ENCODE assay signal across 22 cellular contexts in genomic region chr11:72233773-72234513, GRCh38. TPM values are rescaled to one million over a fixed set of nuclear protein-coding genes. Genes with fewer than 3 reads are reported as not detected.
DNase-seq lines count a peak whose midpoint lies in the region; ATAC-seq, FAIRE-seq and TF ChIP-seq lines count a peak whose summit lies in the region.
"Had no signal": no experiment of that assay in that cellular context is flagged by ENCODE, and none has a peak within 500 bp of the region (broad histone marks: within the 10 kb centered on the region; RNA-seq: fewer than 3 reads in every experiment).

No MANE protein-coding gene starts in this region.

- intact Hi-C loops in endothelial cell of umbilical vein (cut with micrococcal nuclease) (no loop called here), A673 (cut with micrococcal nuclease; ENCODE audit: unreplicated experiment) (no loop called here)

- H3K79me2 ChIP-seq in endothelial cell of umbilical vein (ENCODE audit: control insufficient read depth, insufficient read depth, low read length): no peaks in the 10 kb centered on the region

- BruUV-seq in endothelial cell of umbilical vein (replicated peaks; lab: Mats Ljungman, UMichigan): no TSS peak
- no TSS peak for BruUV-seq in A673 (replicated peaks; lab: Mats Ljungman, UMichigan)

- no peak for FAIRE-seq in endothelial cell of umbilical vein (lab: Jason Lieb, UNC)
- FAIRE-seq: A204.1 had no signal

- H3K4me1 ChIP-seq in endothelial cell of umbilical vein (ENCODE audit: control insufficient read depth, extremely low read depth, insufficient read depth, low read length) (no peaks in the 10 kb centered on the region), A673 (ENCODE audit: insufficient read depth, low read length, poor library complexity, severe bottlenecking) (no peaks in the 10 kb centered on the region)
- H3K4me1 ChIP-seq: prostate gland had no signal

- peaks cover under 1% of the 10 kb centered on the region for H3K4me1 Mint-ChIP-seq in activated CD8-positive, alpha-beta memory T cell treated with anti-CD3 and anti-CD28 coated beads, Interleukin-2, amount 10 ng/mL, durations not matched to agents 7 days and 5 days
- H3K4me1 Mint-ChIP-seq in stimulated activated naive B cell treated with anti-CD40 and anti-IgM and Interleukin-4, amounts not matched to agents 10 μg/mL and 1 μg/mL and 100 μg/mL, for 72 hours: peaks cover 23 to 40% of the 10 kb centered on the region in 2 donors

- H3K27ac ChIP-seq in endothelial cell of umbilical vein (ENCODE audit: insufficient read depth, low read depth, low read length) (no peak overlapping the region), A673 (ENCODE audit: low read depth, low read length, poor library complexity, severe bottlenecking) (no peak overlapping the region)
- H3K27ac ChIP-seq: coronary artery, prostate gland, transverse colon, WERI-Rb-1 had no signal

- ATAC-seq in activated CD8-positive, alpha-beta memory T cell treated with anti-CD3 and anti-CD28 coated beads, Interleukin-2, amount 10 ng/mL, durations not matched to agents 7 days and 5 days: no peak
- no peak for ATAC-seq in stimulated activated naive B cell treated with anti-CD40 and anti-IgM and Interleukin-4, amounts not matched to agents 10 μg/mL and 1 μg/mL and 100 μg/mL, for 72 hours (replicated peaks)
- no peak for ATAC-seq in GM19452 (IDR thresholded peaks at IDR 0.05; ENCODE audit: unreplicated experiment)
- ATAC-seq: esophagus mucosa had no signal

- dilution Hi-C loops in endothelial cell of umbilical vein (cut with MboI; ENCODE audit: extremely low pct_ligation_motif_present, low sequenced_read_pairs): no loop called here

- no peaks in the 10 kb centered on the region for H4K20me1 ChIP-seq in endothelial cell of umbilical vein (replicated peaks; ENCODE audit: control insufficient read depth, extremely low read depth, insufficient read depth, low read length)

- peaks cover 17 to 78% of the 10 kb centered on the region in 2 experiments for H3K36me3 ChIP-seq in endothelial cell of umbilical vein (ENCODE audit: control insufficient read depth in 2 of 2, extremely low read depth in 1 of 2, insufficient read depth in 2 of 2, low read length in 2 of 2)
- peaks cover 52% of the 10 kb centered on the region for H3K36me3 ChIP-seq in A673 (ENCODE audit: insufficient read depth, low read length, poor library complexity, severe bottlenecking)

- CTCF ChIA-PET in activated CD8-positive, alpha-beta memory T cell treated with anti-CD3 and anti-CD28 coated beads, Interleukin-2, amount 10 ng/mL, durations not matched to agents 7 days and 5 days (lab: Charles Lee): no interaction called here
- CTCF ChIA-PET in endothelial cell of umbilical vein (lab: Charles Lee): interaction anchor here (1.2 kb wide), 1 partner anchor 209 kb away, joined by 8 read pairs; no protein-coding TSS in a partner anchor
- CTCF ChIA-PET in A673 (lab: Charles Lee): no interaction called here

- DNase-seq in activated CD8-positive, alpha-beta memory T cell treated with anti-CD3 and anti-CD28 coated beads for 24 hours: peak; percentile 45
- no peak for DNase-seq in activated CD8-positive, alpha-beta memory T cell treated with anti-CD3 and anti-CD28 coated beads, Interleukin-2, amount 10 ng/mL, durations not matched to agents 7 days and 5 days
- DNase-seq in HuH-7 (ENCODE audit: low spot score) (peak; percentile 6), endothelial cell of umbilical vein (ENCODE audit: low read depth, low spot score) (no peak), A673 (ENCODE audit: low spot score) (no peak), HCEC 1CT (no peak)
- no peak for DNase-seq in stimulated activated naive B cell treated with anti-CD40 and anti-IgM and Interleukin-4, amounts not matched to agents 10 μg/mL and 1 μg/mL and 100 μg/mL, for 72 hours
- DNase-seq: NCI-H146, NCI-H226, transverse colon, WERI-Rb-1 had no signal

- no peak overlapping the region for H3K4me3 Mint-ChIP-seq in activated CD8-positive, alpha-beta memory T cell treated with anti-CD3 and anti-CD28 coated beads, Interleukin-2, amount 10 ng/mL, durations not matched to agents 7 days and 5 days
- H3K4me3 Mint-ChIP-seq in stimulated activated naive B cell treated with anti-CD40 and anti-IgM and Interleukin-4, amounts not matched to agents 10 μg/mL and 1 μg/mL and 100 μg/mL, for 72 hours: no peak overlapping the region
- H3K4me3 Mint-ChIP-seq: CD8-positive, alpha-beta memory T cell had no signal

- H3K9me1 ChIP-seq in endothelial cell of umbilical vein (replicated peaks; ENCODE audit: control insufficient read depth, extremely low read depth, insufficient read depth, low read length): no peaks in the 10 kb centered on the region

- H3K9ac ChIP-seq in endothelial cell of umbilical vein (replicated peaks; ENCODE audit: extremely low read depth, insufficient read depth, low read length): no peak overlapping the region

- no peaks in the 10 kb centered on the region for H3K9me3 Mint-ChIP-seq in activated CD8-positive, alpha-beta memory T cell treated with anti-CD3 and anti-CD28 coated beads, Interleukin-2, amount 10 ng/mL, durations not matched to agents 7 days and 5 days (ENCODE audit: low read depth)
- no peaks in the 10 kb centered on the region for H3K9me3 Mint-ChIP-seq in stimulated activated naive B cell treated with anti-CD40 and anti-IgM and Interleukin-4, amounts not matched to agents 10 μg/mL and 1 μg/mL and 100 μg/mL, for 72 hours
- H3K9me3 Mint-ChIP-seq: CD8-positive, alpha-beta memory T cell had no signal

- H3K27ac Mint-ChIP-seq in activated CD8-positive, alpha-beta memory T cell treated with anti-CD3 and anti-CD28 coated beads, Interleukin-2, amount 10 ng/mL, durations not matched to agents 7 days and 5 days: no peak overlapping the region
- H3K27ac Mint-ChIP-seq in stimulated activated naive B cell treated with anti-CD40 and anti-IgM and Interleukin-4, amounts not matched to agents 10 μg/mL and 1 μg/mL and 100 μg/mL, for 72 hours: peak overlapping the region; percentile 81

- H3K27me3 Mint-ChIP-seq in activated CD8-positive, alpha-beta memory T cell treated with anti-CD3 and anti-CD28 coated beads, Interleukin-2, amount 10 ng/mL, durations not matched to agents 7 days and 5 days: peaks cover 3% of the 10 kb centered on the region
- H3K27me3 Mint-ChIP-seq in stimulated activated naive B cell treated with anti-CD40 and anti-IgM and Interleukin-4, amounts not matched to agents 10 μg/mL and 1 μg/mL and 100 μg/mL, for 72 hours: peaks cover 2% of the 10 kb centered on the region in 2 donors

- no peak for TF ChIP-seq CTCF in endothelial cell of umbilical vein (IDR thresholded peaks at IDR 0.05; ENCODE audit: extremely low read depth in 1 of 2, insufficient read depth in 1 of 2, low read depth in 1 of 2, low read length in 2 of 2)
- no peak for TF ChIP-seq CTCF in A673 (conservative IDR thresholded peaks at IDR 0.05; ENCODE audit: low read depth, low read length)

- TF ChIP-seq POLR2A in endothelial cell of umbilical vein (IDR thresholded peaks at IDR 0.05; ENCODE audit: low read depth, low read length): peak; percentile 44

- H3K27me3 ChIP-seq in endothelial cell of umbilical vein (ENCODE audit: control insufficient read depth in 2 of 2, insufficient read depth in 2 of 2, low read length in 2 of 2) (peaks cover 0 to 2% of the 10 kb centered on the region in 2 experiments), A673 (replicated peaks; ENCODE audit: insufficient read depth, low read depth, low read length, poor library complexity) (peaks cover 2% of the 10 kb centered on the region)
- H3K27me3 ChIP-seq: transverse colon had no signal

- H3K9me3 ChIP-seq in endothelial cell of umbilical vein (replicated peaks; ENCODE audit: control insufficient read depth, insufficient read depth, low read length) (no peaks in the 10 kb centered on the region), A673 (ENCODE audit: low read depth, low read length, poor library complexity, severe bottlenecking) (no peaks in the 10 kb centered on the region)
- H3K9me3 ChIP-seq: prostate gland, transverse colon had no signal

- POLR2A ChIA-PET in endothelial cell of umbilical vein (lab: Charles Lee) (no interaction called here), A673 (lab: Charles Lee; ENCODE audit: low non-redundant PET) (no interaction called here)

- H2AFZ ChIP-seq in endothelial cell of umbilical vein (ENCODE audit: low read depth, low read length): no peak overlapping the region

- H3K4me3 ChIP-seq in endothelial cell of umbilical vein (replicated peaks in 1 of 3; ENCODE audit: insufficient read depth in 1 of 3, low read depth in 1 of 3, low read length in 3 of 3) (no peak overlapping the region), A673 (ENCODE audit: low read depth, low read length, poor library complexity, severe bottlenecking) (no peak overlapping the region)
- H3K4me3 ChIP-seq: coronary artery, prostate gland, smooth muscle cell, transverse colon had no signal

- peaks cover 27% of the 10 kb centered on the region for H3K36me3 Mint-ChIP-seq in activated CD8-positive, alpha-beta memory T cell treated with anti-CD3 and anti-CD28 coated beads, Interleukin-2, amount 10 ng/mL, durations not matched to agents 7 days and 5 days
- H3K36me3 Mint-ChIP-seq in stimulated activated naive B cell treated with anti-CD40 and anti-IgM and Interleukin-4, amounts not matched to agents 10 μg/mL and 1 μg/mL and 100 μg/mL, for 72 hours: peaks cover 63 to 65% of the 10 kb centered on the region in 2 donors

- H3K4me2 ChIP-seq in endothelial cell of umbilical vein (ENCODE audit: insufficient read depth, low read length): no peak overlapping the region
- H3K4me2 ChIP-seq: smooth muscle cell had no signal

RNA-seq across cellular contexts. Expression of gene INPPL1, which starts 9.4 kb away (rescaled TPM):
- total RNA-seq in activated CD8-positive, alpha-beta memory T cell treated with anti-CD3 and anti-CD28 coated beads, Interleukin-2, amount 10 ng/mL, durations not matched to agents 7 days and 5 days: 100 to 1,000 TPM; 152 to 157 TPM
- total RNA-seq in endothelial cell of umbilical vein (184 and 211 TPM in 2 replicates), A673 (2021) (104 and 141 TPM in 2 replicates)
- 125 and 153 TPM in 2 replicates for polyA plus RNA-seq in endothelial cell of umbilical vein
- 52.7 and 60.3 TPM in 2 replicates for polyA plus RNA-seq in endothelial cell of umbilical vein (2011; cell fraction: cytosol; rRNA removed)
- polyA plus RNA-seq in endothelial cell of umbilical vein (2011; cell fraction: nucleus; rRNA removed): 839 and 1,020 TPM in 2 replicates
- 89.2 and 105 TPM in 2 replicates for polyA plus RNA-seq in endothelial cell of umbilical vein (2012)
- polyA minus RNA-seq in endothelial cell of umbilical vein: 157 and 171 TPM in 2 replicates
- polyA minus RNA-seq in endothelial cell of umbilical vein (2011; cell fraction: cytosol; rRNA and poly(A)+ RNA removed): 121 TPM
- 213 and 246 TPM in 2 replicates for polyA minus RNA-seq in endothelial cell of umbilical vein (2011; cell fraction: nucleus; rRNA and poly(A)+ RNA removed)

RNA-seq across cellular contexts. Expression of gene PHOX2A, which starts 10.0 kb away (rescaled TPM):
- total RNA-seq in activated CD8-positive, alpha-beta memory T cell treated with anti-CD3 and anti-CD28 coated beads, Interleukin-2, amount 10 ng/mL, durations not matched to agents 7 days and 5 days: not detected
- not detected in 2 replicates for total RNA-seq in endothelial cell of umbilical vein
- polyA plus RNA-seq in endothelial cell of umbilical vein: not detected in 2 replicates
- polyA plus RNA-seq in endothelial cell of umbilical vein (2011; cell fraction: cytosol; rRNA removed): not detected in 2 replicates
- polyA plus RNA-seq in endothelial cell of umbilical vein (2011; cell fraction: nucleus; rRNA removed): not detected in 2 replicates
- not detected in 2 replicates for polyA plus RNA-seq in endothelial cell of umbilical vein (2012)
- polyA minus RNA-seq in endothelial cell of umbilical vein: not detected in 2 replicates
- not detected for polyA minus RNA-seq in endothelial cell of umbilical vein (2011; cell fraction: cytosol; rRNA and poly(A)+ RNA removed)
- polyA minus RNA-seq in endothelial cell of umbilical vein (2011; cell fraction: nucleus; rRNA and poly(A)+ RNA removed): not detected in 2 replicates
- not detected in 2 replicates for total RNA-seq in A673 (2021)
- total RNA-seq: CD8-positive, alpha-beta memory T cell; esophagus mucosa; glomerular endothelial cell; liver; M059J; smooth muscle cell; T-helper 1 cell treated with Interleukin-12 subunit alpha and Interleukin-12 subunit beta and Interleukin-4 antibody, amounts not matched to agents 30 ng/mL and 1 ng/mL, for 36 hours had no signal
- polyA plus RNA-seq: CD8-positive, alpha-beta memory T cell; liver had no signal

RNA-seq across cellular contexts. Expression of gene FOLR2, which starts 17.3 kb away (rescaled TPM):
- total RNA-seq in activated CD8-positive, alpha-beta memory T cell treated with anti-CD3 and anti-CD28 coated beads, Interleukin-2, amount 10 ng/mL, durations not matched to agents 7 days and 5 days: not detected
- not detected in 2 replicates for total RNA-seq in endothelial cell of umbilical vein
- not detected in 2 replicates for polyA plus RNA-seq in endothelial cell of umbilical vein
- polyA plus RNA-seq in endothelial cell of umbilical vein (2011; cell fraction: cytosol; rRNA removed): not detected in 2 replicates
- not detected in 2 replicates for polyA plus RNA-seq in endothelial cell of umbilical vein (2011; cell fraction: nucleus; rRNA removed)
- polyA plus RNA-seq in endothelial cell of umbilical vein (2012): not detected in 2 replicates
- not detected in 2 replicates for polyA minus RNA-seq in endothelial cell of umbilical vein
- not detected for polyA minus RNA-seq in endothelial cell of umbilical vein (2011; cell fraction: cytosol; rRNA and poly(A)+ RNA removed)
- polyA minus RNA-seq in endothelial cell of umbilical vein (2011; cell fraction: nucleus; rRNA and poly(A)+ RNA removed): not detected in 2 replicates
- not detected in 2 replicates for total RNA-seq in A673 (2021)
- total RNA-seq: glomerular endothelial cell; M059J; smooth muscle cell; T-helper 1 cell treated with Interleukin-12 subunit alpha and Interleukin-12 subunit beta and Interleukin-4 antibody, amounts not matched to agents 30 ng/mL and 1 ng/mL, for 36 hours had no signal
- polyA plus RNA-seq: CD8-positive, alpha-beta memory T cell; smooth muscle cell had no signal

RNA-seq across cellular contexts. Expression of gene FOLR1, which starts 42.0 kb away (rescaled TPM):
- not detected for total RNA-seq in activated CD8-positive, alpha-beta memory T cell treated with anti-CD3 and anti-CD28 coated beads, Interleukin-2, amount 10 ng/mL, durations not matched to agents 7 days and 5 days
- total RNA-seq in endothelial cell of umbilical vein: not detected in 2 replicates
- not detected in 2 replicates for polyA plus RNA-seq in endothelial cell of umbilical vein
- polyA plus RNA-seq in endothelial cell of umbilical vein (2011; cell fraction: cytosol; rRNA removed): not detected in 2 replicates
- polyA plus RNA-seq in endothelial cell of umbilical vein (2011; cell fraction: nucleus; rRNA removed): not detected in 2 replicates
- not detected in 2 replicates for polyA plus RNA-seq in endothelial cell of umbilical vein (2012)
- polyA minus RNA-seq in endothelial cell of umbilical vein: not detected in 2 replicates
- 83.2 TPM for polyA minus RNA-seq in endothelial cell of umbilical vein (2011; cell fraction: cytosol; rRNA and poly(A)+ RNA removed)
- 0.48 and 0.63 TPM in 2 replicates for polyA minus RNA-seq in endothelial cell of umbilical vein (2011; cell fraction: nucleus; rRNA and poly(A)+ RNA removed)
- not detected in 2 replicates for total RNA-seq in A673 (2021)
- total RNA-seq: CD8-positive, alpha-beta memory T cell; glomerular endothelial cell; T-helper 1 cell treated with Interleukin-12 subunit alpha and Interleukin-12 subunit beta and Interleukin-4 antibody, amounts not matched to agents 30 ng/mL and 1 ng/mL, for 36 hours; transverse colon had no signal
- polyA plus RNA-seq: CD8-positive, alpha-beta memory T cell had no signal

Comparison
In these comparisons a context has a peak if more than half of its experiments do, and no peak if none do; other contexts are left out.
1. DNase-seq: peak in activated CD8-positive, alpha-beta memory T cell treated with anti-CD3 and anti-CD28 coated beads for 24 hours (single experiment) and HuH-7 (single experiment); none in activated CD8-positive, alpha-beta memory T cell treated with anti-CD3 and anti-CD28 coated beads, Interleukin-2, amount 10 ng/mL, durations not matched to agents 7 days and 5 days (single experiment), endothelial cell of umbilical vein (single experiment), stimulated activated naive B cell treated with anti-CD40 and anti-IgM and Interleukin-4, amounts not matched to agents 10 μg/mL and 1 μg/mL and 100 μg/mL, for 72 hours (single experiment), A673 (single experiment) and HCEC 1CT (single experiment).